In the genomic region with DNA sequence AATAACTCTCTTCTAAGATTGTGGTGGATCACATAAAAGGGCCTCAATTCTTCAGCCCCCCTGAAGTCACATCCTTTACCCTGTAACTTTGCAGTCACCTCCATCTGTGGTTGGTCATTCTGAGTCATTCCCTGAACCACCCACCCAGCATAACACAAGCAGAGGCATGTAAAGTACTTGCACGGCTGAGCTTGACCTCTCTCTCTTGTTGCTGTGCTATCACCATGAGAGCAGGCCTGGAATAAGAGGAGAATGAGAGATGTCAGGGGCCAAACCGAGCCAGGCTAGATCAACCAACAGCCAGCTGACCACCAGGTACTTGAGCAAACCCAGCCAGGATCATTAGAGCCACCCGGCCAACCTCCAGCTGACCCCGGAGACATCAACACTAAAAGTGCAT, we compare ENCODE assay signal across 9 cellular contexts. TPM values are rescaled to one million over a fixed set of nuclear protein-coding genes. Genes with fewer than 3 reads are reported as not detected.
DNase-seq lines count a peak whose midpoint lies in the region; ATAC-seq and TF ChIP-seq lines count a peak whose summit lies in the region.
"Had no signal": no experiment of that assay in that cellular context is flagged by ENCODE, and none has a peak within 500 bp of the region (broad histone marks: within the 10 kb centered on the region; RNA-seq: fewer than 3 reads in every experiment).

No MANE protein-coding gene starts in this region.

- H3K4me1 ChIP-seq in Panc1 (ENCODE audit: control insufficient read depth, insufficient read depth, low read length) (no peaks in the 10 kb centered on the region), endodermal cell (ENCODE audit: control insufficient read depth, insufficient read depth, low read length) (no peaks in the 10 kb centered on the region)
- H3K4me1 ChIP-seq: SJCRH30 had no signal

- POLR2A ChIA-PET in Panc1 (lab: Charles Lee): interaction anchor here (0.5 to 0.6 kb wide), 2 partner anchors 300 to 651 kb away, joined by 5 to 9 read pairs; a partner anchor contains a TSS

- intact Hi-C loops in Panc1 (cut with micrococcal nuclease; ENCODE audit: unreplicated experiment): no loop called here
- intact Hi-C loops in CD14-positive monocyte (cut with micrococcal nuclease): no loop called here

- no peaks in the 10 kb centered on the region for H3K9me3 Mint-ChIP-seq in CD14-positive monocyte
- no peaks in the 10 kb centered on the region for H3K9me3 Mint-ChIP-seq in endodermal cell

- TF ChIP-seq CTCF in Panc1 (IDR thresholded peaks at IDR 0.05) (no peak), CD14-positive monocyte (IDR thresholded peaks at IDR 0.05) (no peak), endodermal cell (conservative IDR thresholded peaks at IDR 0.05) (no peak)

- WGBS in endodermal cell (ENCODE audit: insufficient coverage in 1 of 2, insufficient read length in 1 of 2), 2 experiments: 93 to 94% methylated on average over 4 of the region's 4 CpGs

- CTCF ChIA-PET in Panc1 (lab: Charles Lee): no interaction called here

- H3K36me3 Mint-ChIP-seq in CD14-positive monocyte (no peaks in the 10 kb centered on the region), endodermal cell (ENCODE audit: low read depth) (no peaks in the 10 kb centered on the region)

- peaks cover 19% of the 10 kb centered on the region for H3K4me1 Mint-ChIP-seq in CD14-positive monocyte
- no peaks in the 10 kb centered on the region for H3K4me1 Mint-ChIP-seq in endodermal cell

- H3K27ac ChIP-seq in Panc1 (ENCODE audit: low read length): no peak overlapping the region
- no peak overlapping the region for H3K27ac ChIP-seq in endodermal cell (ENCODE audit: low read depth, low read length)
- H3K27ac ChIP-seq: SJCRH30 had no signal

- no peaks in the 10 kb centered on the region for H3K36me3 ChIP-seq in Panc1 (ENCODE audit: control insufficient read depth, insufficient read depth, low read length)
- no peaks in the 10 kb centered on the region for H3K36me3 ChIP-seq in endodermal cell (ENCODE audit: control insufficient read depth, insufficient read depth, low read length)
- H3K36me3 ChIP-seq: SJCRH30 had no signal

- H3K4me3 ChIP-seq in Panc1 (ENCODE audit: low read depth in 2 of 2, low read length in 2 of 2) (no peak overlapping the region), endodermal cell (ENCODE audit: low read length) (no peak overlapping the region)
- H3K4me3 ChIP-seq: SJCRH30 had no signal

- H3K9ac ChIP-seq in endodermal cell (ENCODE audit: extremely low read depth, low read length, poor library complexity, severe bottlenecking): no peak overlapping the region

- in situ Hi-C loops in Panc1 (cut with HindIII; ENCODE audit: low pct_unique_long_range_greater_than_20kb, low sequenced_read_pairs): no loop called here

- peaks cover 4% of the 10 kb centered on the region; the same call in 1 of the 2 replicates for H3K27me3 ChIP-seq in Panc1 (ENCODE audit: control insufficient read depth, insufficient read depth, low read length)
- no peaks in the 10 kb centered on the region for H3K27me3 ChIP-seq in endodermal cell (ENCODE audit: control insufficient read depth, insufficient read depth, low read length, poor library complexity, severe bottlenecking)
- H3K27me3 ChIP-seq: SJCRH30 had no signal

- H3K9me3 ChIP-seq in Panc1 (ENCODE audit: control insufficient read depth, insufficient read depth, low read depth, low read length) (no peaks in the 10 kb centered on the region), endodermal cell (ENCODE audit: control insufficient read depth, low read length) (no peaks in the 10 kb centered on the region)
- H3K9me3 ChIP-seq: SJCRH30 had no signal

- H3K27ac Mint-ChIP-seq in CD14-positive monocyte (no peak overlapping the region), endodermal cell (no peak overlapping the region)

- ATAC-seq in GM18858 (IDR thresholded peaks at IDR 0.05; ENCODE audit: unreplicated experiment) (peak; percentile 82), HG02642 (IDR thresholded peaks at IDR 0.05; ENCODE audit: poor library complexity, unreplicated experiment) (peak; percentile 73), Panc1 (0 out of 2 replicates have a peak, but pooled peaks have one; percentile 12), GM18873 (IDR thresholded peaks at IDR 0.05; ENCODE audit: low FRiP score, unreplicated experiment) (no peak)

- no TSS peak for BruUV-seq in Panc1 (replicated peaks; lab: Mats Ljungman, UMichigan)

- DNase-seq in Panc1 (ENCODE audit: low read depth, low spot score) (no peak), myocyte (ENCODE audit: low read depth) (peak; percentile 33), CD14-positive monocyte (ENCODE audit: low spot score) (no peak), cerebellar nuclear complex (lab: John Stamatoyannopoulos, UW) (no peak), endodermal cell (no peak)

- H3K4me3 Mint-ChIP-seq in CD14-positive monocyte: no peak overlapping the region
- H3K4me3 Mint-ChIP-seq in endodermal cell: no peak overlapping the region

- H3K27me3 Mint-ChIP-seq in CD14-positive monocyte (ENCODE audit: low read depth in 3 of 3) (peaks cover 10% of the 10 kb centered on the region in 3 donors), endodermal cell (ENCODE audit: insufficient read depth) (no peaks in the 10 kb centered on the region)

RNA-seq across cellular contexts. Expression of a gene that starts 13.5 kb away (rescaled TPM):
- total RNA-seq in Panc1 (2021; ENCODE audit: unreplicated experiment) (21.3 TPM), myocyte (17.7 and 19.9 TPM in 2 replicates), endodermal cell (10 to 100 TPM; 15.6 to 18.4 TPM)
- polyA plus RNA-seq in Panc1 (2012; ENCODE audit: insufficient read length): 10.2 TPM
- polyA plus RNA-seq in myocyte (2012): 14.6 TPM
- polyA plus RNA-seq in CD14-positive monocyte: 10 to 100 TPM in 1 of 2 donors, 1 to 10 TPM in 1; 9.5 to 14.1 TPM
- 10.0 TPM for polyA plus RNA-seq in endodermal cell (2013, experiment 1 of 2)
- 9.3 TPM for polyA plus RNA-seq in endodermal cell (2013, experiment 2 of 2)
